ENCODE assay signal across 16 cellular contexts in the genomic region with DNA sequence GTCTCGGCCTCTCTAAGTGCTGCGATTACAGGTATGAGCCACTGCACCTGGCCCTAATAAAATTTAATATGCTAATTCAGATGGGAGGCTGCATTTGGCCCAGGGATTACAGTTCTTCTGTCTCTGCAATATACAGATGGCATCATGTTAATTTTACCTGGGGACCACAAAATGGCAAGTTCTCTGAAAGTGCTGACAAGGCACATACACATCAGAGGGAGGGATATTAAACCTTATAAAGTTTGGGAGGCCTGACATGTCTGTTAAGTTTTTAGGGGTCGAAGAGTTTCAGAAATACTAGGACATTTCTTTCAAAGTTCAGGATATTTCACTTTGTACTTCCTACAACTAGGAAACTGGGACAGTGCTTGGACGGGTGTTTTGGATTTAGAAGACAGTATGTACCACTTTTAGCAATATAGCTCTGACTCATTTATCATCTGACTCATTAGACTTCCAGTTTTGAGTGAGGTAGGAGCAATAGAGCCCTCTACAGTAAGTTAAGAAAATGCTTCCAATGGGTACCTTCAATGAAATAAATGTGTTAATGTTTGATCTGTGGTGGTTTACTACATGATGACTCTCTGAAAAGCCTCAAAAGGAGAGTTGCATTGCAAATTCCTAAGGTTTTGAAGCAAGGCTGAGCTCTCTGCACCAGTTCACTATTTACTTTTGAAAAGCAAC.
DNase-seq lines count a peak whose midpoint lies in the region; ATAC-seq, FAIRE-seq and TF ChIP-seq lines count a peak whose summit lies in the region.
"Had no signal": no experiment of that assay in that cellular context is flagged by ENCODE, and none has a peak within 500 bp of the region (broad histone marks: within the 10 kb centered on the region; RNA-seq: fewer than 3 reads in every experiment).

No MANE protein-coding gene starts in this region.

- no peak overlapping the region for H2AFZ ChIP-seq in K562 (ENCODE audit: low read depth, low read length)

- POLR2A ChIA-PET in K562 (lab: Yijun Ruan, JAX), result no interaction called here

- H3K27me3 ChIP-seq in K562 (ENCODE audit: control insufficient read depth in 2 of 2, insufficient read depth in 2 of 2, low read length in 2 of 2), result no peaks in the 10 kb centered on the region
- H3K27me3 ChIP-seq: neutrophil had no signal

- TF ChIP-seq CTCF in D721Med (IDR thresholded peaks at IDR 0.05; ENCODE audit: insufficient read depth, missing control alignments), result peak; percentile 27
- TF ChIP-seq CTCF in LNCaP clone FGC (IDR thresholded peaks at IDR 0.05; ENCODE audit: control insufficient read depth, extremely low read depth, insufficient read depth), result peak; percentile 27
- no peak for TF ChIP-seq CTCF in K562 (IDR thresholded peaks at IDR 0.05 in 2 of 3, conservative IDR thresholded peaks at IDR 0.05 in 1 of 3; ENCODE audit: insufficient read depth in 2 of 3, low read depth in 1 of 3, low read length in 3 of 3)

- no peak for TF ChIP-seq RAD21 in K562 (CRISPR knock-in tag; conservative IDR thresholded peaks at IDR 0.05 in 1 of 2, IDR thresholded peaks at IDR 0.05 in 1 of 2)

- H4K20me1 ChIP-seq in K562 (replicated peaks; ENCODE audit: control insufficient read depth, insufficient read depth, low read length), result no peaks in the 10 kb centered on the region

- no peak overlapping the region for H3K9ac ChIP-seq in K562 (ENCODE audit: insufficient read depth in 1 of 2, low read depth in 2 of 2, low read length in 2 of 2)

- H3K4me3 ChIP-seq in LNCaP clone FGC (ENCODE audit: low read depth, low read length) (no peak overlapping the region), K562 (no peak overlapping the region)

- 4% methylated on average over 4 of the region's 4 CpGs for whole genome bisulfite sequencing in K562 (ENCODE audit: insufficient coverage, low coverage, missing lambda C conversion rate)

- no peak overlapping the region for H3K27ac ChIP-seq in K562 (ENCODE audit: extremely low read depth, low read depth, low read length)
- H3K27ac ChIP-seq: neutrophil had no signal

- CTCF ChIA-PET in K562 (lab: Yijun Ruan, JAX; ENCODE audit: low intra/inter-chr PET ratio), result no interaction called here

- intact Hi-C loops in K562 (cut with micrococcal nuclease) (no loop called here), left colon (cut with DNase I, micrococcal nuclease) (loop anchor here in 1 of 2 donors (10.0 kb wide), 1 partner anchor 1355 kb away; no protein-coding TSS in a partner anchor)

- H3K36me3 ChIP-seq in K562 (ENCODE audit: control insufficient read depth, insufficient read depth, low read length), result no peaks in the 10 kb centered on the region
- H3K36me3 ChIP-seq: neutrophil had no signal

- no peaks in the 10 kb centered on the region for H3K9me3 ChIP-seq in K562 (replicated peaks; ENCODE audit: control insufficient read depth, insufficient read depth, low read depth, low read length)
- H3K9me3 ChIP-seq: neutrophil had no signal

- no peaks in the 10 kb centered on the region for H3K79me2 ChIP-seq in K562 (ENCODE audit: control insufficient read depth, insufficient read depth, low read length)

- no TSS peak for BruUV-seq in K562 (replicated peaks; lab: Mats Ljungman, UMichigan)

- no peak overlapping the region for H3K4me2 ChIP-seq in K562 (ENCODE audit: insufficient read depth, low read length)

- no peaks in the 10 kb centered on the region for H3K9me1 ChIP-seq in K562 (ENCODE audit: control insufficient read depth, insufficient read depth, low read length)

- FAIRE-seq in D721Med (lab: Jason Lieb, UNC) (no peak), K562 (lab: Jason Lieb, UNC) (no peak)
- FAIRE-seq: HTR-8/SVneo had no signal

- TF ChIP-seq POLR2A in K562 (conservative IDR thresholded peaks at IDR 0.05), result no peak

- no peaks in the 10 kb centered on the region for H3K4me1 ChIP-seq in K562 (replicated peaks in 1 of 2; ENCODE audit: control insufficient read depth in 2 of 2, insufficient read depth in 2 of 2, low read length in 2 of 2)

- DNase-seq in D721Med (ENCODE audit: insufficient read length, low spot score) (no peak), LNCaP clone FGC (ENCODE audit: low read depth) (no peak), K562 (ENCODE audit: extremely low read depth in 1 of 4, low spot score in 3 of 4) (no peak), left colon (no peak), midbrain (lab: John Stamatoyannopoulos, UW) (no peak), NCI-H2029 treated with DMSO at 0.1 percent for 48 hours (lab: John Stamatoyannopoulos, UW) (no peak), hepatic stellate cell (ENCODE audit: low spot score) (no peak)
- DNase-seq: activated CD4-positive, alpha-beta T cell treated with anti-CD3 and anti-CD28 coated beads, Interleukin-2, amount 50 U/mL, for 48 hours; activated effector memory CD4-positive, alpha-beta T cell treated with Interleukin-2 at 50 U/mL for 16 hours; C1 segment of cervical spinal cord; foreskin fibroblast; left cardiac atrium; NCI-H1436 treated with DMSO at 0.1 percent for 48 hours had no signal

- TF ChIP-seq EP300 in K562 (IDR thresholded peaks at IDR 0.05; ENCODE audit: low read length), result no peak

- ATAC-seq in K562 (no peak), left colon (peak; percentile 67), GM21619 (IDR thresholded peaks at IDR 0.05; ENCODE audit: unreplicated experiment) (no peak)

- in situ Hi-C loops in K562 (cut with MboI), result no loop called here

TF ChIP-seq in K562, 482 proteins besides CTCF, POLR2A, EP300 and RAD21:
- TF ChIP-seq MAFG (tag; conservative IDR thresholded peaks at IDR 0.05) (0 out of 2 replicates have a peak, but pooled peaks have one; percentile 31), C11orf30 (IDR thresholded peaks at IDR 0.05; ENCODE audit: low read depth) (0 out of 2 replicates have a peak, but pooled peaks have one; percentile 15), NR1H2 (CRISPR knock-in tag; IDR thresholded peaks at IDR 0.05) (no peak), ZNF316 (IDR thresholded peaks at IDR 0.05) (peak; percentile 34; the same call in 1 of the 2 replicates), MAFF (IDR thresholded peaks at IDR 0.05; ENCODE audit: low read length) (peak; percentile 56), PYGO2 (tag; IDR thresholded peaks at IDR 0.05) (no peak), MAFK (IDR thresholded peaks at IDR 0.05; ENCODE audit: low read length) (peak; percentile 74)
- TF ChIP-seq, protein P1, sequence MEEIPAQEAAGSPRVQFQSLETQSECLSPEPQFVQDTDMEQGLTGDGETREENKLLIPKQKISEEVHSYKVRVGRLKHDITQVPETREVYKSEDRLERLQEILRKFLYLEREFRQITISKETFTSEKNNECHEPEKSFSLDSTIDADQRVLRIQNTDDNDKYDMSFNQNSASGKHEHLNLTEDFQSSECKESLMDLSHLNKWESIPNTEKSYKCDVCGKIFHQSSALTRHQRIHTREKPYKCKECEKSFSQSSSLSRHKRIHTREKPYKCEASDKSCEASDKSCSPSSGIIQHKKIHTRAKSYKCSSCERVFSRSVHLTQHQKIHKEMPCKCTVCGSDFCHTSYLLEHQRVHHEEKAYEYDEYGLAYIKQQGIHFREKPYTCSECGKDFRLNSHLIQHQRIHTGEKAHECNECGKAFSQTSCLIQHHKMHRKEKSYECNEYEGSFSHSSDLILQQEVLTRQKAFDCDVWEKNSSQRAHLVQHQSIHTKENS (CRISPR knock-in tag; IDR thresholded peaks at IDR 0.05), result no peak
TF ChIP-seq in K562: peak in this region for 5.

Comparison
In these comparisons a context has a peak if more than half of its experiments do, and no peak if none do; other contexts are left out.
1. CTCF ChIP-seq: peak in D721Med (single experiment) and LNCaP clone FGC (single experiment); none in K562 (0 of 3).